20 cellular contexts compared by ENCODE assay signal in the genomic region with DNA sequence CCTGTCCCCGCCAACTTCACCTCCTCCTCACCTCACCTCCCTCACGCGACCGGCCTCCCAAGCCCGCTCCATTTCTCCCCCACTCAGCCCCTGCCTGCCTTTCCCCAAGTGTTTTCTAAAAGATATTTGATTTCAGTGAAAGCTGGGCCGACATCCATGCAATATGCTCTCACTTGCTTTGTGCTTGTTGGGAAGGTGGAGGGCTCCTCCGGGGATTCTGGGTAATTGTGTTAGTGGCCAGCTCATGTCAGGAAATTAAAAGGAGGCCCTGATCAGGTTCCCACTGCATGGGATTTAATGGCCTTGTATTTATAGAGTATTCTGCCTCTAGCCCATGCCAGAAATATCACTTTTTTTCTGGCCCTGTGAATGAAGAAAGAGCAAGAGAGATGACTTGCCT.
"Had no signal": no experiment of that assay in that cellular context is flagged by ENCODE, and none has a peak within 500 bp of the region (broad histone marks: within the 10 kb centered on the region; RNA-seq: fewer than 3 reads in every experiment).

No MANE protein-coding gene starts in this region.

- H3K4me1 ChIP-seq: colonic mucosa, foreskin keratinocyte, prostate gland, tibial nerve had no signal

- H3K36me3 ChIP-seq: brain microvascular endothelial cell, colonic mucosa, prostate gland, tibial nerve had no signal

- H3K27ac ChIP-seq: brain microvascular endothelial cell, colonic mucosa, foreskin keratinocyte, prostate gland, skin epidermis, tibial nerve had no signal

- H3K4me3 Mint-ChIP-seq: activated CD4-positive, alpha-beta memory T cell treated with anti-CD3 and anti-CD28 coated beads, Interleukin-2, amount 10 ng/mL, durations not matched to agents 7 days and 5 days; activated naive CD8-positive, alpha-beta T cell treated with anti-CD3 and anti-CD28 coated beads, Interleukin-2, amount 10 ng/mL, durations not matched to agents 7 days and 5 days; activated T-helper 17 cell treated with anti-CD3 and anti-CD28 coated beads, Interleukin-2, amount 50 U/mL, for 72 hours; central memory CD8-positive, alpha-beta T cell; stimulated activated naive CD8-positive, alpha-beta T cell treated with anti-CD3 and anti-CD28 coated beads, Interleukin-15, Interleukin-2, amounts not matched to agents 100 ng/mL and 50 ng/mL, for 24 hours had no signal

- H3K27ac Mint-ChIP-seq: activated CD4-positive, alpha-beta memory T cell treated with anti-CD3 and anti-CD28 coated beads, Interleukin-2, amount 10 ng/mL, durations not matched to agents 7 days and 5 days; activated naive CD8-positive, alpha-beta T cell treated with anti-CD3 and anti-CD28 coated beads, Interleukin-2, amount 10 ng/mL, durations not matched to agents 7 days and 5 days; activated T-helper 17 cell treated with anti-CD3 and anti-CD28 coated beads, Interleukin-2, amount 50 U/mL, for 72 hours; stimulated activated naive CD8-positive, alpha-beta T cell treated with anti-CD3 and anti-CD28 coated beads, Interleukin-15, Interleukin-2, amounts not matched to agents 100 ng/mL and 50 ng/mL, for 24 hours had no signal

- H3K36me3 Mint-ChIP-seq: activated naive CD8-positive, alpha-beta T cell treated with anti-CD3 and anti-CD28 coated beads, Interleukin-2, amount 10 ng/mL, durations not matched to agents 7 days and 5 days had no signal

- H3K4me1 Mint-ChIP-seq: activated CD4-positive, alpha-beta memory T cell treated with anti-CD3 and anti-CD28 coated beads, Interleukin-2, amount 10 ng/mL, durations not matched to agents 7 days and 5 days; activated naive CD8-positive, alpha-beta T cell treated with anti-CD3 and anti-CD28 coated beads, Interleukin-2, amount 10 ng/mL, durations not matched to agents 7 days and 5 days; activated T-helper 17 cell treated with anti-CD3 and anti-CD28 coated beads, Interleukin-2, amount 50 U/mL, for 72 hours; central memory CD8-positive, alpha-beta T cell had no signal

- ATAC-seq: activated T-helper 17 cell treated with anti-CD3 and anti-CD28 coated beads, Interleukin-2, amount 50 U/mL, for 72 hours; foreskin keratinocyte; left lobe of liver; right cardiac atrium had no signal

- H3K9me3 ChIP-seq: colonic mucosa, prostate gland, tibial nerve had no signal

- H3K27me3 ChIP-seq: brain microvascular endothelial cell, colonic mucosa, foreskin keratinocyte, tibial nerve had no signal

- H3K9me3 Mint-ChIP-seq: activated CD4-positive, alpha-beta memory T cell treated with anti-CD3 and anti-CD28 coated beads, Interleukin-2, amount 10 ng/mL, durations not matched to agents 7 days and 5 days; activated naive CD8-positive, alpha-beta T cell treated with anti-CD3 and anti-CD28 coated beads, Interleukin-2, amount 10 ng/mL, durations not matched to agents 7 days and 5 days; activated T-helper 17 cell treated with anti-CD3 and anti-CD28 coated beads, Interleukin-2, amount 50 U/mL, for 72 hours; central memory CD8-positive, alpha-beta T cell; stimulated activated naive CD8-positive, alpha-beta T cell treated with anti-CD3 and anti-CD28 coated beads, Interleukin-15, Interleukin-2, amounts not matched to agents 100 ng/mL and 50 ng/mL, for 24 hours had no signal

- DNase-seq: activated CD4-positive, alpha-beta memory T cell treated with anti-CD3 and anti-CD28 coated beads, Interleukin-2, amount 10 ng/mL, durations not matched to agents 7 days and 5 days; activated CD4-positive, alpha-beta T cell treated with anti-CD3 and anti-CD28 coated beads for 48 hours; activated CD4-positive, CD25-positive, alpha-beta regulatory T cell; activated naive CD4-positive, alpha-beta T cell; activated naive CD8-positive, alpha-beta T cell treated with anti-CD3 and anti-CD28 coated beads, Interleukin-2, amount 10 ng/mL, durations not matched to agents 7 days and 5 days; activated T-cell treated with anti-CD3 and anti-CD28 coated beads, Interleukin-2, amount 50 U/mL, for 1 hour; brain microvascular endothelial cell; colonic mucosa; foreskin keratinocyte; right cardiac atrium; stimulated activated CD4-positive, alpha-beta T cell treated with anti-CD3 and anti-CD28 coated beads, Interleukin-2, amount 100 ng/mL, for 48 hours; T1000 had no signal

- H3K4me3 ChIP-seq: colonic mucosa, lung, prostate gland, skin epidermis, tibial nerve had no signal
